8 cellular contexts compared by ENCODE assay signal in genomic region chr1:201023517-201023902, GRCh38. TPM values are rescaled to one million over a fixed set of nuclear protein-coding genes. Genes with fewer than 3 reads are reported as not detected.
DNase-seq lines count a peak whose midpoint lies in the region; ATAC-seq, FAIRE-seq and TF ChIP-seq lines count a peak whose summit lies in the region.

Gene KIF21B (minus strand): TSS chr1:201023714. CDS start chr1:201023383, 331 bp downstream.

- no peak for TF ChIP-seq CTCF in IMR-90 (conservative IDR thresholded peaks at IDR 0.05; ENCODE audit: low read depth, low read length)
- TF ChIP-seq CTCF in testis (IDR thresholded peaks at IDR 0.05) = no peak

- in situ Hi-C loops in IMR-90 (cut with MboI; ENCODE audit: low sequenced_read_pairs) = no loop called here

- H4K20me1 ChIP-seq in IMR-90 (ENCODE audit: insufficient read depth, low read length) = no peaks in the 10 kb centered on the region; the same call in 1 of the 2 replicates

- H2BK20ac ChIP-seq in IMR-90 (ENCODE audit: low read depth, low read length) = no peak within 1 kb of the TSS

- CTCF ChIA-PET in IMR-90 (lab: Yijun Ruan, JAX) = no interaction called here

- peak within 1 kb of the TSS; percentile 84 for H2AFZ ChIP-seq in IMR-90 (replicated peaks; ENCODE audit: low read length, poor library complexity)

- H2BK5ac ChIP-seq in IMR-90 (ENCODE audit: low read depth, low read length, poor library complexity, severe bottlenecking) = no peak within 1 kb of the TSS

- H3K4me3 ChIP-seq in IMR-90 (ENCODE audit: insufficient read depth, low read depth, low read length) = peak within 1 kb of the TSS; percentile 45
- H3K4me3 ChIP-seq in testis = peak within 1 kb of the TSS; percentile 56 to 64

- dilution Hi-C loops in IMR-90 (cut with HindIII; ENCODE audit: low sequenced_read_pairs, unreplicated experiment) = no loop called here

- no CpG with 5 or more reads among the region's 53 CpGs for WGBS in IMR-90 (ENCODE audit: extremely low coverage in 2 of 2, insufficient read length in 1 of 2), 2 experiments
- WGBS in testis, 2 donors = 5% methylated on average over 24 of the region's 53 CpGs; no CpG with 5 or more reads in 1 of the 2 donors

- H2BK120ac ChIP-seq in IMR-90 (ENCODE audit: low read depth, low read length) = no peak within 1 kb of the TSS

- peak within 1 kb of the TSS; percentile 24; the same call in 1 of the 2 replicates for H3K23ac ChIP-seq in IMR-90 (ENCODE audit: low read depth, low read length)

- peaks cover 14% of the 10 kb centered on the region for H3K36me3 Mint-ChIP-seq in activated T-helper 2 cell treated with anti-CD3 and anti-CD28 coated beads, Interferon-gamma antibody, Interleukin-2, Interleukin-4, amounts not matched to agents 10 μg/mL and 5 μg/mL and 100 μg/mL, durations not matched to agents 14 hours and 24 hours and 36 hours (ENCODE audit: low read depth)

- no peak within 1 kb of the TSS for H3K56ac ChIP-seq in IMR-90 (ENCODE audit: extremely low read depth, insufficient read depth, low read length)

- peaks cover 5% of the 10 kb centered on the region for H3K4me1 ChIP-seq in IMR-90 (ENCODE audit: control insufficient read depth, insufficient read depth, low read length)
- peaks cover 11% of the 10 kb centered on the region for H3K4me1 ChIP-seq in testis

- H3K9me1 ChIP-seq in IMR-90 (ENCODE audit: insufficient read depth, low read length) = peaks cover 3% of the 10 kb centered on the region; the same call in 1 of the 2 replicates

- H2AK5ac ChIP-seq in IMR-90 (ENCODE audit: low read depth, low read length) = 0 out of 2 replicates have a peak within 1 kb of the TSS, but pooled peaks have one; percentile 40

- H3K27me3 ChIP-seq in IMR-90 (ENCODE audit: control insufficient read depth, insufficient read depth, low read length) (peaks cover 11% of the 10 kb centered on the region), testis (no peaks in the 10 kb centered on the region)

- BruUV-seq in IMR-90 (replicated peaks; lab: Mats Ljungman, UMichigan) = no TSS peak

- H3K27me3 Mint-ChIP-seq in activated T-helper 2 cell treated with anti-CD3 and anti-CD28 coated beads, Interferon-gamma antibody, Interleukin-2, Interleukin-4, amounts not matched to agents 10 μg/mL and 5 μg/mL and 100 μg/mL, durations not matched to agents 14 hours and 24 hours and 36 hours (ENCODE audit: low read depth) = no peaks in the 10 kb centered on the region

- DNase-seq in DMS 273 treated with DMSO at 0.1 percent for 48 hours (lab: John Stamatoyannopoulos, UW) (peak; percentile 54), IMR-90 (no peak), RPMI8226 (peak; percentile 94), frontal cortex (ENCODE audit: low spot score in 2 of 2) (peak; percentile 80 to 92), nucleus accumbens (lab: John Stamatoyannopoulos, UW) (peak in 51 of 56 donors; percentile 39 to 93 (median 76)), testis (peak; percentile 90)
- peak; percentile 90 for DNase-seq in activated T-helper 2 cell treated with anti-CD3 and anti-CD28 coated beads, Interferon-gamma antibody, Interleukin-2, Interleukin-4, amounts not matched to agents 10 μg/mL and 5 μg/mL and 100 μg/mL, durations not matched to agents 14 hours and 24 hours and 36 hours (ENCODE audit: low spot score)

- ATAC-seq in GM21447 (IDR thresholded peaks at IDR 0.05; ENCODE audit: unreplicated experiment) = peak; percentile 39
- ATAC-seq in IMR-90 (ENCODE audit: low read depth) = peak; percentile 97

- no peak for TF ChIP-seq POLR2A in IMR-90 (IDR thresholded peaks at IDR 0.05; ENCODE audit: low read depth, low read length)
- no peak for TF ChIP-seq POLR2A in testis (IDR thresholded peaks at IDR 0.05)

- H3K4ac ChIP-seq in IMR-90 (ENCODE audit: low read depth, low read length) = no peak within 1 kb of the TSS

- no peak for TF ChIP-seq RAD21 in IMR-90 (IDR thresholded peaks at IDR 0.05; ENCODE audit: low read length)

- H3K79me1 ChIP-seq in IMR-90 (ENCODE audit: low read depth in 1 of 2, low read length in 2 of 2) = no peaks in the 10 kb centered on the region

- peak within 1 kb of the TSS; percentile 98 for H3K27ac Mint-ChIP-seq in activated T-helper 2 cell treated with anti-CD3 and anti-CD28 coated beads, Interferon-gamma antibody, Interleukin-2, Interleukin-4, amounts not matched to agents 10 μg/mL and 5 μg/mL and 100 μg/mL, durations not matched to agents 14 hours and 24 hours and 36 hours

- no peaks in the 10 kb centered on the region for H3K36me3 ChIP-seq in IMR-90 (ENCODE audit: control insufficient read depth, insufficient read depth, low read length)
- no peaks in the 10 kb centered on the region for H3K36me3 ChIP-seq in testis (ENCODE audit: low read depth, missing control alignments)

- no peak within 1 kb of the TSS for H4K91ac ChIP-seq in IMR-90 (ENCODE audit: insufficient read depth, low read depth, low read length)

- no peak within 1 kb of the TSS for H3K9ac ChIP-seq in IMR-90 (ENCODE audit: low read depth, low read length)

- H3K14ac ChIP-seq in IMR-90 (replicated peaks; ENCODE audit: low read depth, low read length) = no peak within 1 kb of the TSS

- FAIRE-seq in frontal cortex (lab: Jason Lieb, UNC) = no peak

- H3K4me2 ChIP-seq in IMR-90 (ENCODE audit: low read depth, low read length) = peak within 1 kb of the TSS; percentile 10

- no peaks in the 10 kb centered on the region for H3K9me3 ChIP-seq in IMR-90 (ENCODE audit: control insufficient read depth, insufficient read depth, low read length)
- H3K9me3 ChIP-seq in testis = no peaks in the 10 kb centered on the region

- H4K8ac ChIP-seq in IMR-90 (ENCODE audit: low read depth in 2 of 2, low read length in 2 of 2) = no peak within 1 kb of the TSS

- peak within 1 kb of the TSS; percentile 96 for H3K4me3 Mint-ChIP-seq in activated T-helper 2 cell treated with anti-CD3 and anti-CD28 coated beads, Interferon-gamma antibody, Interleukin-2, Interleukin-4, amounts not matched to agents 10 μg/mL and 5 μg/mL and 100 μg/mL, durations not matched to agents 14 hours and 24 hours and 36 hours (ENCODE audit: low read depth)

- H3K9me3 Mint-ChIP-seq in activated T-helper 2 cell treated with anti-CD3 and anti-CD28 coated beads, Interferon-gamma antibody, Interleukin-2, Interleukin-4, amounts not matched to agents 10 μg/mL and 5 μg/mL and 100 μg/mL, durations not matched to agents 14 hours and 24 hours and 36 hours = no peaks in the 10 kb centered on the region

- no peak within 1 kb of the TSS for H4K5ac ChIP-seq in IMR-90 (ENCODE audit: low read depth, low read length)

- no peak within 1 kb of the TSS for H2BK15ac ChIP-seq in IMR-90 (ENCODE audit: low read depth, low read length)

- H3K18ac ChIP-seq in IMR-90 (ENCODE audit: low read depth, low read length) = no peak within 1 kb of the TSS

- POLR2A ChIA-PET in IMR-90 (lab: Charles Lee; ENCODE audit: unreplicated experiment) = interaction anchor here (0.7 kb wide), 1 partner anchor 1166 kb away, joined by 6 read pairs; no protein-coding TSS in a partner anchor

- peak within 1 kb of the TSS; percentile 47 for H2AK9ac ChIP-seq in IMR-90 (replicated peaks; ENCODE audit: low read depth, low read length, poor library complexity)

- intact Hi-C loops in IMR-90 (cut with micrococcal nuclease) = loop anchor here (10.0 kb wide), 1 partner anchor 139 kb away; no protein-coding TSS in a partner anchor
- intact Hi-C loops in activated T-helper 2 cell treated with anti-CD3 and anti-CD28 coated beads, Interferon-gamma antibody, Interleukin-2, Interleukin-4, amounts not matched to agents 10 μg/mL and 5 μg/mL and 100 μg/mL, durations not matched to agents 14 hours and 24 hours and 36 hours (cut with micrococcal nuclease) = loop anchor here (5.0 kb wide), 3 partner anchors 116 to 396 kb away; no protein-coding TSS in a partner anchor
- intact Hi-C loops in testis (cut with DNase I; ENCODE audit: low total_unique reads) = no loop called here

- H3K4me1 Mint-ChIP-seq in activated T-helper 2 cell treated with anti-CD3 and anti-CD28 coated beads, Interferon-gamma antibody, Interleukin-2, Interleukin-4, amounts not matched to agents 10 μg/mL and 5 μg/mL and 100 μg/mL, durations not matched to agents 14 hours and 24 hours and 36 hours (ENCODE audit: low read depth) = peaks cover 69% of the 10 kb centered on the region

- H3K27ac ChIP-seq in IMR-90 (ENCODE audit: insufficient read depth, low read length) (no peak within 1 kb of the TSS), testis (no peak within 1 kb of the TSS)

TF ChIP-seq in IMR-90, 13 proteins besides CTCF, POLR2A, EP300 and RAD21:
- TF ChIP-seq RCOR1 (IDR thresholded peaks at IDR 0.05; ENCODE audit: insufficient replicate concordance, low read length) = no peak
- TF ChIP-seq MXI1 (IDR thresholded peaks at IDR 0.05; ENCODE audit: borderline replicate concordance, low read depth, low read length) = 0 out of 2 replicates have a peak, but pooled peaks have one; percentile 21
- no peak for TF ChIP-seq BHLHE40 (IDR thresholded peaks at IDR 0.05; ENCODE audit: low read depth, low read length)
- no peak for TF ChIP-seq SMC3 (IDR thresholded peaks at IDR 0.05; ENCODE audit: low read depth, low read length)

RNA-seq across cellular contexts. Expression of gene KIF21B, which starts in this region (rescaled TPM):
- total RNA-seq in IMR-90 (2012; rRNA removed) (0.36 and 0.56 TPM in 2 replicates), frontal cortex (127 TPM), testis (10 to 100 TPM; 23.3 to 32.7 TPM)
- polyA plus RNA-seq in IMR-90 (2012; rRNA removed) (0.55 and 0.60 TPM in 2 replicates), testis (ENCODE audit: insufficient read depth, low read depth, low replicate concordance) (32.3 TPM)
- 0.35 and 0.40 TPM in 2 replicates for polyA plus RNA-seq in IMR-90 (2012; cell fraction: cytosol; rRNA removed)
- polyA plus RNA-seq in IMR-90 (2012; cell fraction: nucleus; rRNA removed; ENCODE audit: low replicate concordance) = 1.3 and 2.3 TPM in 2 replicates
- 50.4 and 53.2 TPM in 2 replicates for total RNA-seq in activated T-helper 2 cell treated with anti-CD3 and anti-CD28 coated beads, Interferon-gamma antibody, Interleukin-2, Interleukin-4, amounts not matched to agents 10 μg/mL and 5 μg/mL and 100 μg/mL, durations not matched to agents 14 hours and 24 hours and 36 hours

Comparison
In these comparisons a context has a peak if more than half of its experiments do, and no peak if none do; other contexts are left out.
1. RNA of gene KIF21B (total RNA-seq): 127 TPM in frontal cortex (single experiment), 50.4 to 53.2 TPM in activated T-helper 2 cell treated with anti-CD3 and anti-CD28 coated beads, Interferon-gamma antibody, Interleukin-2, Interleukin-4, amounts not matched to agents 10 μg/mL and 5 μg/mL and 100 μg/mL, durations not matched to agents 14 hours and 24 hours and 36 hours and 23.3 to 32.7 TPM in testis; 0.36 to 0.56 TPM in IMR-90; every median in the first group is over 10 times any median in the second.
2. RNA of gene KIF21B (polyA plus RNA-seq): 32.3 TPM in testis (single experiment); 0.35 to 2.3 TPM in IMR-90; every median in the first group is over 10 times any median in the second.